In genomic region chr14:39180553-39180952, GRCh38 we compare ENCODE assay signal across 21 cellular contexts. TPM values are rescaled to one million over a fixed set of nuclear protein-coding genes. Genes with fewer than 3 reads are reported as not detected.
DNase-seq lines count a peak whose midpoint lies in the region; ATAC-seq and TF ChIP-seq lines count a peak whose summit lies in the region.
"Had no signal": no experiment of that assay in that cellular context is flagged by ENCODE, and none has a peak within 500 bp of the region (broad histone marks: within the 10 kb centered on the region; RNA-seq: fewer than 3 reads in every experiment).

No MANE protein-coding gene starts in this region.

- ATAC-seq in WTC11 (no peak), GM21360 (IDR thresholded peaks at IDR 0.05; ENCODE audit: unreplicated experiment) (no peak)
- ATAC-seq in naive thymus-derived CD8-positive, alpha-beta T cell = no peak

- peaks cover 84 to 100% (median 93%) of the 10 kb centered on the region in 11 experiments for H3K36me3 ChIP-seq in BLaER1 treated with 17β-estradiol and CSF1 and Interleukin-3, amounts not matched to agents 10 nM and 100 nM
- H3K36me3 ChIP-seq in HEK293 (ENCODE audit: control insufficient read depth in 2 of 2, insufficient read depth in 1 of 2, low read length in 2 of 2) = peaks cover 84 to 90% of the 10 kb centered on the region in 2 experiments
- H3K36me3 ChIP-seq in mesendoderm (ENCODE audit: control insufficient read depth, insufficient read depth, low read length) = peaks cover 19% of the 10 kb centered on the region

- no peak overlapping the region for H3K4me3 ChIP-seq in BLaER1 treated with 17β-estradiol and CSF1 and Interleukin-3, amounts not matched to agents 10 nM and 100 nM
- H3K4me3 ChIP-seq in HEK293 (ENCODE audit: low read depth, low read length) (no peak overlapping the region), mesendoderm (ENCODE audit: low read length) (no peak overlapping the region)
- H3K4me3 ChIP-seq: A549, Peyer's patch, SJSA1 had no signal

- no peak overlapping the region for H4K5ac ChIP-seq in mesendoderm (ENCODE audit: low read length)

- peaks cover 16 to 66% (median 48%) of the 10 kb centered on the region in 10 experiments for H3K4me1 ChIP-seq in BLaER1 treated with 17β-estradiol and CSF1 and Interleukin-3, amounts not matched to agents 10 nM and 100 nM
- H3K4me1 ChIP-seq in HEK293 (ENCODE audit: control insufficient read depth, insufficient read depth, low read length) (no peaks in the 10 kb centered on the region), mesendoderm (ENCODE audit: control insufficient read depth, low read depth, low read length) (peaks cover 3% of the 10 kb centered on the region)
- H3K4me1 ChIP-seq: BE2C, SJSA1 had no signal

- no peak overlapping the region for H4K8ac ChIP-seq in mesendoderm (ENCODE audit: low read depth, low read length)

- H3K4ac ChIP-seq in mesendoderm (ENCODE audit: low read depth, low read length) = no peak overlapping the region

- peak overlapping the region in 2 of 11 experiments; percentile 13 to 14; a peak in 1 of 22 replicates for H3K27ac ChIP-seq in BLaER1 treated with 17β-estradiol and CSF1 and Interleukin-3, amounts not matched to agents 10 nM and 100 nM
- H3K27ac ChIP-seq in HEK293 (ENCODE audit: extremely low read depth, low read depth, low read length) = no peak overlapping the region
- H3K27ac ChIP-seq in mesendoderm (ENCODE audit: low read depth, low read length) = no peak overlapping the region
- H3K27ac ChIP-seq: A549, Peyer's patch, SJSA1 had no signal

- peaks cover 6% of the 10 kb centered on the region for H3K79me1 ChIP-seq in mesendoderm (ENCODE audit: low read length)

- H2BK120ac ChIP-seq in mesendoderm (ENCODE audit: low read depth, low read length) = no peak overlapping the region

- H3K9me3 Mint-ChIP-seq in WTC11 = no peaks in the 10 kb centered on the region
- H3K9me3 Mint-ChIP-seq in naive thymus-derived CD8-positive, alpha-beta T cell = no peaks in the 10 kb centered on the region
- H3K9me3 Mint-ChIP-seq: CD4-positive, alpha-beta memory T cell had no signal

- H3K4me3 Mint-ChIP-seq in WTC11 = no peak overlapping the region
- no peak overlapping the region for H3K4me3 Mint-ChIP-seq in naive thymus-derived CD8-positive, alpha-beta T cell
- H3K4me3 Mint-ChIP-seq: CD4-positive, alpha-beta memory T cell had no signal

- no peak overlapping the region for H3K9ac ChIP-seq in BLaER1 treated with 17β-estradiol and CSF1 and Interleukin-3, amounts not matched to agents 10 nM and 100 nM
- H3K9ac ChIP-seq in mesendoderm (ENCODE audit: low read length) = peak overlapping the region; percentile 10

- H3K27me3 ChIP-seq in BLaER1 treated with 17β-estradiol and CSF1 and Interleukin-3, amounts not matched to agents 10 nM and 100 nM = no peaks in the 10 kb centered on the region
- no peaks in the 10 kb centered on the region for H3K27me3 ChIP-seq in mesendoderm (ENCODE audit: insufficient read depth, low read length, poor library complexity)
- H3K27me3 ChIP-seq: BE2C, Peyer's patch, SJSA1 had no signal

- no peak overlapping the region for H2AK5ac ChIP-seq in mesendoderm (ENCODE audit: low read length)

- H2BK5ac ChIP-seq in mesendoderm (ENCODE audit: low read length) = no peak overlapping the region

- POLR2A ChIA-PET in HEK293 (lab: Yijun Ruan, JAX) (interaction anchor here (1.9 kb wide), 1 partner anchor 10 kb away, joined by 7 read pairs; the partner anchor contains the start of gene TRAPPC6B), WTC11 (lab: Charles Lee) (no interaction called here)
- POLR2A ChIA-PET in naive thymus-derived CD8-positive, alpha-beta T cell (lab: Charles Lee) = interaction anchor here (0.6 kb wide), 1 partner anchor 82 kb away, joined by 3 read pairs; no protein-coding TSS in a partner anchor

- no peak overlapping the region for H3K56ac ChIP-seq in mesendoderm (ENCODE audit: low read length)

- no peak overlapping the region for H3K27ac Mint-ChIP-seq in WTC11
- H3K27ac Mint-ChIP-seq in naive thymus-derived CD8-positive, alpha-beta T cell = no peak overlapping the region
- H3K27ac Mint-ChIP-seq: CD4-positive, alpha-beta memory T cell had no signal

- no peaks in the 10 kb centered on the region for H3K9me3 ChIP-seq in BLaER1 treated with 17β-estradiol and CSF1 and Interleukin-3, amounts not matched to agents 10 nM and 100 nM (replicated peaks in 1 of 11)
- no peaks in the 10 kb centered on the region for H3K9me3 ChIP-seq in HEK293 (ENCODE audit: control insufficient read depth, insufficient read depth, low read depth, low read length)
- H3K9me3 ChIP-seq: A549, BE2C, Peyer's patch, SJSA1 had no signal

- TF ChIP-seq CTCF in HEK293 (tag by site-specific recombination; IDR thresholded peaks at IDR 0.05) (no peak), WTC11 (IDR thresholded peaks at IDR 0.05) (no peak)

- H3K4me2 ChIP-seq in BLaER1 treated with 17β-estradiol and CSF1 and Interleukin-3, amounts not matched to agents 10 nM and 100 nM = peak overlapping the region in 8 of 11 experiments; percentile 11 to 39 (median 26); a peak in 11 of 22 replicates
- no peak overlapping the region for H3K4me2 ChIP-seq in mesendoderm (ENCODE audit: low read length)
- H3K4me2 ChIP-seq: A549 had no signal

- H3K23ac ChIP-seq in mesendoderm (ENCODE audit: low read length) = no peak overlapping the region

- no peak overlapping the region for H3K18ac ChIP-seq in mesendoderm (ENCODE audit: low read length)

- peaks cover 21% of the 10 kb centered on the region for H3K4me1 Mint-ChIP-seq in WTC11
- peaks cover 9 to 35% (median 29%) of the 10 kb centered on the region in 4 donors for H3K4me1 Mint-ChIP-seq in naive thymus-derived CD8-positive, alpha-beta T cell

- peaks cover 23% of the 10 kb centered on the region for H3K79me2 ChIP-seq in mesendoderm (ENCODE audit: control insufficient read depth, insufficient read depth, low read length)

- CTCF ChIA-PET in HEK293 (lab: Yijun Ruan, JAX) (no interaction called here), WTC11 (lab: Charles Lee) (interaction anchor here (1.0 kb wide), 1 partner anchor 11 kb away, joined by 4 read pairs; the partner anchor contains the start of gene TRAPPC6B)

- no peak for DNase-seq in WTC11 (ENCODE audit: low spot score)
- no peak for DNase-seq in mesendoderm
- DNase-seq in C1 segment of cervical spinal cord (lab: John Stamatoyannopoulos, UW) = no peak
- no peak for DNase-seq in naive thymus-derived CD8-positive, alpha-beta T cell
- DNase-seq in SIG-M5 (lab: John Stamatoyannopoulos, UW) = no peak
- DNase-seq: BE2C; CD4-positive, alpha-beta memory T cell; DND-41; KG1; NCI-H1105 treated with DMSO at 0.1 percent for 48 hours; NCI-H2029 treated with DMSO at 0.1 percent for 48 hours; NCI-H2171; NCI-H345; NCI-H524 treated with DMSO at 0.1 percent for 48 hours; NCI-H82; Peyer's patch had no signal

- H3K27me3 Mint-ChIP-seq in WTC11 (ENCODE audit: low read depth) = no peaks in the 10 kb centered on the region
- no peaks in the 10 kb centered on the region for H3K27me3 Mint-ChIP-seq in naive thymus-derived CD8-positive, alpha-beta T cell
- H3K27me3 Mint-ChIP-seq: CD4-positive, alpha-beta memory T cell had no signal

- H4K20me1 ChIP-seq in BLaER1 treated with 17β-estradiol and CSF1 and Interleukin-3, amounts not matched to agents 10 nM and 100 nM = peaks cover 34 to 97% (median 87%) of the 10 kb centered on the region in 11 experiments; a peak in 21 of 22 replicates

- no peak overlapping the region for H2BK15ac ChIP-seq in mesendoderm (replicated peaks; ENCODE audit: low read depth)

- no CpG with 5 or more reads among the region's 5 CpGs for WGBS in mesendoderm (ENCODE audit: extremely low coverage, insufficient coverage, low lambda C conversion rate)

- H3K36me3 Mint-ChIP-seq in WTC11 = peaks cover 25% of the 10 kb centered on the region
- H3K36me3 Mint-ChIP-seq in naive thymus-derived CD8-positive, alpha-beta T cell = peaks cover 6 to 37% (median 33%) of the 10 kb centered on the region in 3 donors

TF ChIP-seq in HEK293, 187 proteins besides CTCF, POLR2A, EP300 and RAD21:
- peak; percentile 61 for TF ChIP-seq PRDM1 (tag by site-specific recombination; IDR thresholded peaks at IDR 0.05)
- TF ChIP-seq ZNF692 (tag by site-specific recombination; IDR thresholded peaks at IDR 0.05) = no peak
TF ChIP-seq in HEK293: peak in this region for 1.

TF ChIP-seq in WTC11, 78 proteins besides CTCF, POLR2A, EP300 and RAD21 (continues in another document):
- TF ChIP-seq ZNF416 (CRISPR knock-in tag; IDR thresholded peaks at IDR 0.05) (no peak), HMGXB4 (CRISPR knock-in tag; IDR thresholded peaks at IDR 0.05) (no peak)
- TF ChIP-seq, protein P1, sequence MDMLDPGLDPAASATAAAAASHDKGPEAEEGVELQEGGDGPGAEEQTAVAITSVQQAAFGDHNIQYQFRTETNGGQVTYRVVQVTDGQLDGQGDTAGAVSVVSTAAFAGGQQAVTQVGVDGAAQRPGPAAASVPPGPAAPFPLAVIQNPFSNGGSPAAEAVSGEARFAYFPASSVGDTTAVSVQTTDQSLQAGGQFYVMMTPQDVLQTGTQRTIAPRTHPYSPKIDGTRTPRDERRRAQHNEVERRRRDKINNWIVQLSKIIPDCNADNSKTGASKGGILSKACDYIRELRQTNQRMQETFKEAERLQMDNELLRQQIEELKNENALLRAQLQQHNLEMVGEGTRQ (CRISPR knock-in tag; IDR thresholded peaks at IDR 0.05) = no peak

RNA-seq across cellular contexts. Expression of gene PNN, which starts 5.5 kb away (rescaled TPM):
- 135 to 156 TPM (median 135 TPM) in 3 replicates for total RNA-seq in WTC11 (2021)
- polyA plus RNA-seq in mesendoderm (2013, experiment 1 of 2) = 140 TPM
- polyA plus RNA-seq in mesendoderm (2013, experiment 2 of 2) = 132 TPM
- total RNA-seq in naive thymus-derived CD8-positive, alpha-beta T cell = 100 to 1,000 TPM; 114 to 116 TPM
- 10 to 100 TPM; 15.4 to 24.2 (median 18.9) TPM for polyA plus RNA-seq in naive thymus-derived CD8-positive, alpha-beta T cell

RNA-seq across cellular contexts. Expression of gene TRAPPC6B, which starts 10.4 kb away (rescaled TPM):
- 19.8 to 22.2 TPM (median 20.8 TPM) in 3 replicates for total RNA-seq in WTC11 (2021)
- polyA plus RNA-seq in mesendoderm (2013, experiment 1 of 2) = 19.2 TPM
- polyA plus RNA-seq in mesendoderm (2013, experiment 2 of 2) = 18.5 TPM
- total RNA-seq in naive thymus-derived CD8-positive, alpha-beta T cell = 10 to 100 TPM; 30.2 to 38.7 TPM
- polyA plus RNA-seq in naive thymus-derived CD8-positive, alpha-beta T cell = 10 to 100 TPM; 11.0 to 13.9 (median 12.1) TPM

RNA-seq across cellular contexts. Expression of gene MIA2, which starts 53.2 kb away (rescaled TPM):
- total RNA-seq in WTC11 (2021) = 10.9 to 11.3 TPM (median 11.3 TPM) in 3 replicates
- 12.0 TPM for polyA plus RNA-seq in mesendoderm (2013, experiment 1 of 2)
- polyA plus RNA-seq in mesendoderm (2013, experiment 2 of 2) = 11.9 TPM
- 10 to 100 TPM; 26.0 to 26.1 TPM for total RNA-seq in naive thymus-derived CD8-positive, alpha-beta T cell
- polyA plus RNA-seq in naive thymus-derived CD8-positive, alpha-beta T cell = 10 to 100 TPM; 21.5 to 23.1 (median 22.4) TPM
